1 cellular context compared by ENCODE assay signal in the genomic region with DNA sequence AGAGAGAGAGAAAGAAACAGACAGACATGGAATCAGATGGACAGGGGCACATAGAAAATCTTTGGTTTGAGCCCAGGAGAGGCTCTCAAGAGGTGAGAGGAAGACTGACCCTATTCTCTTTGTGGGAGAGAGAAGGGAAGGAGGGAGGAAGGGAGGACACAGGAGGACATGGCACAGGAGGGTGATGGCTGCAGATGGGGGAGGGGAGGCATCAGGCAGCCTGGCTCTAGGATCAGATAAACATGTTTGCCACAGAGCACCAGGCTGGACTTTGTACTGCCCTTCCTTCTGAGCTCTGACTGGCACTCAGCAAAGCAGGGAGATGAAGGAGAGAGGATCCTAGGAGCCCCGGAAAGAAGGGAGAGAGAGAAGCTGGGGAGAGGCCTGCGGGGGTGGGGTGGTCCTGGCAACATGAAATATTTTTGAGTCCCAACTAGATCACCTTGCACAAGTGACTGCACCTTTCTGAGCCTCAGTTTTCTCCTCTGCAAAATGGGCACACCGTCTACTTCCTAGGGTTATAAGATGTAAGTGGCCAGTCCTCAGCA.
TF ChIP-seq lines count a peak whose summit lies in the region.

No MANE protein-coding gene starts in this region.

TF ChIP-seq in HepG2, 621 proteins besides CTCF, POLR2A, EP300 and RAD21 (continued from another document and continues in another):
- peak; percentile 35; the same call in 1 of the 2 replicates for TF ChIP-seq PITX1 (CRISPR knock-in tag; IDR thresholded peaks at IDR 0.05)
- TF ChIP-seq ZNF7 (CRISPR knock-in tag; IDR thresholded peaks at IDR 0.05): no peak
- TF ChIP-seq, protein P1, sequence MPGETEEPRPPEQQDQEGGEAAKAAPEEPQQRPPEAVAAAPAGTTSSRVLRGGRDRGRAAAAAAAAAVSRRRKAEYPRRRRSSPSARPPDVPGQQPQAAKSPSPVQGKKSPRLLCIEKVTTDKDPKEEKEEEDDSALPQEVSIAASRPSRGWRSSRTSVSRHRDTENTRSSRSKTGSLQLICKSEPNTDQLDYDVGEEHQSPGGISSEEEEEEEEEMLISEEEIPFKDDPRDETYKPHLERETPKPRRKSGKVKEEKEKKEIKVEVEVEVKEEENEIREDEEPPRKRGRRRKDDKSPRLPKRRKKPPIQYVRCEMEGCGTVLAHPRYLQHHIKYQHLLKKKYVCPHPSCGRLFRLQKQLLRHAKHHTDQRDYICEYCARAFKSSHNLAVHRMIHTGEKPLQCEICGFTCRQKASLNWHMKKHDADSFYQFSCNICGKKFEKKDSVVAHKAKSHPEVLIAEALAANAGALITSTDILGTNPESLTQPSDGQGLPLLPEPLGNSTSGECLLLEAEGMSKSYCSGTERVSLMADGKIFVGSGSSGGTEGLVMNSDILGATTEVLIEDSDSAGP (CRISPR knock-in tag; IDR thresholded peaks at IDR 0.05; ENCODE audit: borderline replicate concordance): peak; percentile 20; the same call in 1 of the 2 replicates
- TF ChIP-seq, protein P2, sequence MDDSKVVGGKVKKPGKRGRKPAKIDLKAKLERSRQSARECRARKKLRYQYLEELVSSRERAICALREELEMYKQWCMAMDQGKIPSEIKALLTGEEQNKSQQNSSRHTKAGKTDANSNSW (CRISPR knock-in tag; IDR thresholded peaks at IDR 0.05; ENCODE audit: borderline replicate concordance): no peak
- no peak for TF ChIP-seq IKZF1 (IDR thresholded peaks at IDR 0.05)
- no peak; the same call in 1 of the 2 replicates for TF ChIP-seq RXRA (CRISPR knock-in tag; IDR thresholded peaks at IDR 0.05)
- no peak for TF ChIP-seq ZNF644 (CRISPR knock-in tag; IDR thresholded peaks at IDR 0.05; ENCODE audit: low read depth)
- TF ChIP-seq GATAD1 (CRISPR knock-in tag; IDR thresholded peaks at IDR 0.05): peak; percentile 50; the same call in 1 of the 2 replicates
- peak; percentile 64; the same call in 1 of the 2 replicates for TF ChIP-seq AKAP8 (CRISPR knock-in tag; IDR thresholded peaks at IDR 0.05)
- TF ChIP-seq, protein P3, sequence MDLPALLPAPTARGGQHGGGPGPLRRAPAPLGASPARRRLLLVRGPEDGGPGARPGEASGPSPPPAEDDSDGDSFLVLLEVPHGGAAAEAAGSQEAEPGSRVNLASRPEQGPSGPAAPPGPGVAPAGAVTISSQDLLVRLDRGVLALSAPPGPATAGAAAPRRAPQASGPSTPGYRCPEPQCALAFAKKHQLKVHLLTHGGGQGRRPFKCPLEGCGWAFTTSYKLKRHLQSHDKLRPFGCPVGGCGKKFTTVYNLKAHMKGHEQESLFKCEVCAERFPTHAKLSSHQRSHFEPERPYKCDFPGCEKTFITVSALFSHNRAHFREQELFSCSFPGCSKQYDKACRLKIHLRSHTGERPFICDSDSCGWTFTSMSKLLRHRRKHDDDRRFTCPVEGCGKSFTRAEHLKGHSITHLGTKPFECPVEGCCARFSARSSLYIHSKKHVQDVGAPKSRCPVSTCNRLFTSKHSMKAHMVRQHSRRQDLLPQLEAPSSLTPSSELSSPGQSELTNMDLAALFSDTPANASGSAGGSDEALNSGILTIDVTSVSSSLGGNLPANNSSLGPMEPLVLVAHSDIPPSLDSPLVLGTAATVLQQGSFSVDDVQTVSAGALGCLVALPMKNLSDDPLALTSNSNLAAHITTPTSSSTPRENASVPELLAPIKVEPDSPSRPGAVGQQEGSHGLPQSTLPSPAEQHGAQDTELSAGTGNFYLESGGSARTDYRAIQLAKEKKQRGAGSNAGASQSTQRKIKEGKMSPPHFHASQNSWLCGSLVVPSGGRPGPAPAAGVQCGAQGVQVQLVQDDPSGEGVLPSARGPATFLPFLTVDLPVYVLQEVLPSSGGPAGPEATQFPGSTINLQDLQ (CRISPR knock-in tag; IDR thresholded peaks at IDR 0.05): no peak
- TF ChIP-seq KAT8 (CRISPR knock-in tag; IDR thresholded peaks at IDR 0.05): 0 out of 2 replicates have a peak, but pooled peaks have one; percentile 13
- peak; percentile 16 for TF ChIP-seq NR2F6 (IDR thresholded peaks at IDR 0.05)
- peak; percentile 24; the same call in 1 of the 2 replicates for TF ChIP-seq NR2F6 (CRISPR knock-in tag; IDR thresholded peaks at IDR 0.05)
- TF ChIP-seq ZBTB1 (CRISPR knock-in tag; IDR thresholded peaks at IDR 0.05; ENCODE audit: borderline replicate concordance): no peak
- no peak for TF ChIP-seq ZNF83 (CRISPR knock-in tag; IDR thresholded peaks at IDR 0.05; ENCODE audit: borderline replicate concordance)
- TF ChIP-seq ZNF451 (CRISPR knock-in tag; IDR thresholded peaks at IDR 0.05): no peak
- TF ChIP-seq PAWR (CRISPR knock-in tag; IDR thresholded peaks at IDR 0.05; ENCODE audit: borderline replicate concordance): no peak
- TF ChIP-seq SMARCE1 (IDR thresholded peaks at IDR 0.05; ENCODE audit: borderline replicate concordance): no peak
- peak; percentile 33; the same call in 1 of the 2 replicates for TF ChIP-seq ZSCAN5A (CRISPR knock-in tag; IDR thresholded peaks at IDR 0.05; ENCODE audit: borderline replicate concordance)
- TF ChIP-seq ELK4 (CRISPR knock-in tag; IDR thresholded peaks at IDR 0.05; ENCODE audit: borderline replicate concordance): no peak
- TF ChIP-seq ZNF614 (CRISPR knock-in tag; IDR thresholded peaks at IDR 0.05; ENCODE audit: borderline replicate concordance): peak; percentile 34; the same call in 1 of the 2 replicates
- TF ChIP-seq FOXP1 (IDR thresholded peaks at IDR 0.05): no peak
- peak; percentile 53; the same call in 1 of the 2 replicates for TF ChIP-seq FOXP1 (CRISPR knock-in tag; IDR thresholded peaks at IDR 0.05)
- TF ChIP-seq RARA (CRISPR knock-in tag; IDR thresholded peaks at IDR 0.05): no peak; the same call in 1 of the 2 replicates
- TF ChIP-seq ZNF607 (CRISPR knock-in tag; IDR thresholded peaks at IDR 0.05; ENCODE audit: borderline replicate concordance): no peak
- TF ChIP-seq SAP130 (CRISPR knock-in tag; IDR thresholded peaks at IDR 0.05; ENCODE audit: low read depth): peak; percentile 58
- no peak for TF ChIP-seq ZNF317 (CRISPR knock-in tag; IDR thresholded peaks at IDR 0.05)
- TF ChIP-seq FOXA3 (CRISPR knock-in tag; IDR thresholded peaks at IDR 0.05): 0 out of 2 replicates have a peak, but pooled peaks have one; percentile 36
- TF ChIP-seq, protein P4, sequence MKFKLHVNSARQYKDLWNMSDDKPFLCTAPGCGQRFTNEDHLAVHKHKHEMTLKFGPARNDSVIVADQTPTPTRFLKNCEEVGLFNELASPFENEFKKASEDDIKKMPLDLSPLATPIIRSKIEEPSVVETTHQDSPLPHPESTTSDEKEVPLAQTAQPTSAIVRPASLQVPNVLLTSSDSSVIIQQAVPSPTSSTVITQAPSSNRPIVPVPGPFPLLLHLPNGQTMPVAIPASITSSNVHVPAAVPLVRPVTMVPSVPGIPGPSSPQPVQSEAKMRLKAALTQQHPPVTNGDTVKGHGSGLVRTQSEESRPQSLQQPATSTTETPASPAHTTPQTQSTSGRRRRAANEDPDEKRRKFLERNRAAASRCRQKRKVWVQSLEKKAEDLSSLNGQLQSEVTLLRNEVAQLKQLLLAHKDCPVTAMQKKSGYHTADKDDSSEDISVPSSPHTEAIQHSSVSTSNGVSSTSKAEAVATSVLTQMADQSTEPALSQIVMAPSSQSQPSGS (CRISPR knock-in tag; IDR thresholded peaks at IDR 0.05): no peak
- TF ChIP-seq DR1 (CRISPR knock-in tag; IDR thresholded peaks at IDR 0.05): no peak
- no peak for TF ChIP-seq ZNF441 (CRISPR knock-in tag; IDR thresholded peaks at IDR 0.05; ENCODE audit: borderline replicate concordance)
- no peak for TF ChIP-seq ZNF33A (CRISPR knock-in tag; IDR thresholded peaks at IDR 0.05; ENCODE audit: borderline replicate concordance)
- TF ChIP-seq TOE1 (CRISPR knock-in tag; IDR thresholded peaks at IDR 0.05): no peak
- TF ChIP-seq ZNF788 (CRISPR knock-in tag; IDR thresholded peaks at IDR 0.05; ENCODE audit: borderline replicate concordance): peak; percentile 25; the same call in 1 of the 2 replicates
- no peak for TF ChIP-seq ZNF547 (CRISPR knock-in tag; IDR thresholded peaks at IDR 0.05)
- peak; percentile 84 for TF ChIP-seq FOXO1 (CRISPR knock-in tag; IDR thresholded peaks at IDR 0.05)
- no peak for TF ChIP-seq ZNF639 (CRISPR knock-in tag; conservative IDR thresholded peaks at IDR 0.05)
- 0 out of 2 replicates have a peak, but pooled peaks have one; percentile 42 for TF ChIP-seq ELF3 (CRISPR knock-in tag; IDR thresholded peaks at IDR 0.05)
- no peak for TF ChIP-seq ZNF576 (CRISPR knock-in tag; IDR thresholded peaks at IDR 0.05)
- no peak for TF ChIP-seq HOXA9 (CRISPR knock-in tag; IDR thresholded peaks at IDR 0.05; ENCODE audit: borderline replicate concordance)
- no peak for TF ChIP-seq RELA (CRISPR knock-in tag; IDR thresholded peaks at IDR 0.05)
- TF ChIP-seq RCOR2 (CRISPR knock-in tag; IDR thresholded peaks at IDR 0.05): peak; percentile 80
- no peak for TF ChIP-seq SPEN (CRISPR knock-in tag; IDR thresholded peaks at IDR 0.05; ENCODE audit: low read depth)
- no peak for TF ChIP-seq NCOA5 (CRISPR knock-in tag; IDR thresholded peaks at IDR 0.05)
- no peak for TF ChIP-seq ZNF10 (CRISPR knock-in tag; IDR thresholded peaks at IDR 0.05; ENCODE audit: borderline replicate concordance, low read depth)
- TF ChIP-seq SETDB1 (CRISPR knock-in tag; IDR thresholded peaks at IDR 0.05; ENCODE audit: borderline replicate concordance): no peak
- TF ChIP-seq MAX (IDR thresholded peaks at IDR 0.05): peak; percentile 42; the same call in 1 of the 2 replicates
- TF ChIP-seq FOXK1 (CRISPR knock-in tag; IDR thresholded peaks at IDR 0.05; ENCODE audit: borderline replicate concordance, low read depth): peak; percentile 37; the same call in 1 of the 2 replicates
- peak; percentile 31; the same call in 1 of the 2 replicates for TF ChIP-seq AHDC1 (CRISPR knock-in tag; IDR thresholded peaks at IDR 0.05; ENCODE audit: borderline replicate concordance)
- no peak for TF ChIP-seq ATF7 (IDR thresholded peaks at IDR 0.05)
- no peak for TF ChIP-seq ATF7 (CRISPR knock-in tag; IDR thresholded peaks at IDR 0.05)
- no peak for TF ChIP-seq HDAC6 (IDR thresholded peaks at IDR 0.05; ENCODE audit: low read depth, low read length)
